Comparison of ENCODE assay signal across 19 cellular contexts in genomic region chr14:104171029-104171697, GRCh38. TPM values are rescaled to one million over a fixed set of nuclear protein-coding genes. Genes with fewer than 3 reads are reported as not detected.
DNase-seq lines count a peak whose midpoint lies in the region; ATAC-seq, FAIRE-seq and TF ChIP-seq lines count a peak whose summit lies in the region.
"Had no signal": no experiment of that assay in that cellular context is flagged by ENCODE, and none has a peak within 500 bp of the region (broad histone marks: within the 10 kb centered on the region; RNA-seq: fewer than 3 reads in every experiment).

No MANE protein-coding gene starts in this region.

- intact Hi-C loops in breast epithelium (cut with DNase I; ENCODE audit: low total_unique reads), result no loop called here
- intact Hi-C loops in CD4-positive, alpha-beta T cell (cut with DNase I, micrococcal nuclease), result no loop called here

- FAIRE-seq in keratinocyte (lab: Jason Lieb, UNC), result no peak
- FAIRE-seq: GM12892 had no signal

- dilution Hi-C loops in keratinocyte (cut with MboI; ENCODE audit: extremely low pct_ligation_motif_present, low sequenced_read_pairs), result no loop called here

- H3K4me3 ChIP-seq in HUES64 (ENCODE audit: low read length), result 0 out of 2 replicates have a peak overlapping the region, but pooled peaks have one; percentile 6
- H3K4me3 ChIP-seq in breast epithelium, result peak overlapping the region in 2 of 3 donors; percentile 25 to 39
- H3K4me3 ChIP-seq in keratinocyte (ENCODE audit: control insufficient read depth in 2 of 3, extremely low read depth in 1 of 3, insufficient read depth in 2 of 3, low read depth in 1 of 3, low read length in 3 of 3), result no peak overlapping the region
- H3K4me3 ChIP-seq: cardiac muscle cell, Peyer's patch, thoracic aorta had no signal

- 40% methylated on average over 28 of the region's 28 CpGs for WGBS in HUES64

- H3K9me1 ChIP-seq in keratinocyte (ENCODE audit: control insufficient read depth, extremely low read depth, insufficient read depth, low read length), result no peaks in the 10 kb centered on the region

- peaks cover 9% of the 10 kb centered on the region for H3K4me1 Mint-ChIP-seq in progenitor cell of endocrine pancreas (ENCODE audit: low read depth)
- H3K4me1 Mint-ChIP-seq in CD4-positive, alpha-beta T cell (ENCODE audit: low read depth), result no peaks in the 10 kb centered on the region
- H3K4me1 Mint-ChIP-seq: activated naive CD8-positive, alpha-beta T cell treated with anti-CD3 and anti-CD28 coated beads, Interleukin-2, amount 10 ng/mL, durations not matched to agents 7 days and 5 days had no signal

- H3K4me3 Mint-ChIP-seq in progenitor cell of endocrine pancreas (ENCODE audit: low read depth), result peak overlapping the region; percentile 31
- H3K4me3 Mint-ChIP-seq in CD4-positive, alpha-beta T cell, result no peak overlapping the region
- H3K4me3 Mint-ChIP-seq: activated naive CD8-positive, alpha-beta T cell treated with anti-CD3 and anti-CD28 coated beads, Interleukin-2, amount 10 ng/mL, durations not matched to agents 7 days and 5 days; activated T-cell treated with anti-CD3 and anti-CD28 coated beads, Interleukin-2, amount 50 U/mL, for 4 hours had no signal

- TF ChIP-seq CTCF in breast epithelium (IDR thresholded peaks at IDR 0.05) (no peak), keratinocyte (optimal IDR thresholded peaks at IDR 0.05 in 1 of 3, IDR thresholded peaks at IDR 0.05 in 1 of 3, conservative IDR thresholded peaks at IDR 0.05 in 1 of 3; ENCODE audit: extremely low read depth in 1 of 3, insufficient read depth in 2 of 3, low read length in 3 of 3) (no peak), progenitor cell of endocrine pancreas (IDR thresholded peaks at IDR 0.05; ENCODE audit: unreplicated experiment) (peak; percentile 34)
- no peak for TF ChIP-seq CTCF in CD4-positive, alpha-beta T cell (IDR thresholded peaks at IDR 0.05)

- no peaks in the 10 kb centered on the region for H4K20me1 ChIP-seq in keratinocyte (ENCODE audit: control insufficient read depth, extremely low read depth, insufficient read depth, low read length)

- H3K4me2 ChIP-seq in keratinocyte (ENCODE audit: control insufficient read depth, extremely low read depth, insufficient read depth, low read depth, low read length), result peak overlapping the region; percentile 37

- no peak for ATAC-seq in left lobe of liver
- ATAC-seq in CD4-positive, alpha-beta T cell (ENCODE audit: poor library complexity), result no peak
- ATAC-seq: activated T-cell treated with anti-CD3 and anti-CD28 coated beads, Interleukin-2, amount 50 U/mL, for 4 hours had no signal

- peaks cover 26% of the 10 kb centered on the region for H3K36me3 ChIP-seq in HUES64 (ENCODE audit: insufficient read depth, low read length)
- H3K36me3 ChIP-seq in breast epithelium, result no peaks in the 10 kb centered on the region
- H3K36me3 ChIP-seq in keratinocyte (ENCODE audit: control insufficient read depth in 2 of 2, extremely low read depth in 1 of 2, insufficient read depth in 2 of 2, low read length in 2 of 2), result no peaks in the 10 kb centered on the region
- H3K36me3 ChIP-seq: Peyer's patch, thoracic aorta had no signal

- no peaks in the 10 kb centered on the region for H3K9me3 Mint-ChIP-seq in progenitor cell of endocrine pancreas (ENCODE audit: low read depth)
- no peaks in the 10 kb centered on the region for H3K9me3 Mint-ChIP-seq in CD4-positive, alpha-beta T cell
- H3K9me3 Mint-ChIP-seq: activated naive CD8-positive, alpha-beta T cell treated with anti-CD3 and anti-CD28 coated beads, Interleukin-2, amount 10 ng/mL, durations not matched to agents 7 days and 5 days; activated T-cell treated with anti-CD3 and anti-CD28 coated beads, Interleukin-2, amount 50 U/mL, for 4 hours had no signal

- no peaks in the 10 kb centered on the region for H3K79me2 ChIP-seq in keratinocyte (ENCODE audit: control insufficient read depth, insufficient read depth, low read length)

- DNase-seq in breast epithelium (ENCODE audit: low spot score in 2 of 2) (no peak), keratinocyte (ENCODE audit: low read depth, low spot score) (no peak), progenitor cell of endocrine pancreas (ENCODE audit: low spot score, unreplicated experiment) (peak; percentile 76), left lobe of liver (ENCODE audit: low spot score) (no peak), NCI-H2107 (lab: John Stamatoyannopoulos, UW) (no peak)
- DNase-seq in activated effector memory CD4-positive, alpha-beta T cell treated with Interleukin-2 at 50 U/mL for 16 hours, result no peak
- DNase-seq in CD4-positive, alpha-beta T cell, result no peak
- DNase-seq: activated naive CD8-positive, alpha-beta T cell treated with anti-CD3 and anti-CD28 coated beads, Interleukin-2, amount 10 ng/mL, durations not matched to agents 7 days and 5 days; activated T-cell treated with anti-CD3 and anti-CD28 coated beads, Interleukin-2, amount 50 U/mL, for 4 hours; AML-193; GDM1; NCI-H2081; occipital lobe; Peyer's patch; stimulated activated CD4-positive, alpha-beta T cell treated with anti-CD3 and anti-CD28 coated beads, Interleukin-4, amount 100 ng/mL, for 1 hour had no signal

- H3K9ac ChIP-seq in HUES64 (ENCODE audit: low read depth, low read length) (peak overlapping the region; percentile 15; the same call in 1 of the 2 replicates), keratinocyte (ENCODE audit: control insufficient read depth, extremely low read depth, insufficient read depth, low read length) (no peak overlapping the region)

- H3K27me3 ChIP-seq in HUES64 (ENCODE audit: insufficient read depth, low read length) (no peaks in the 10 kb centered on the region), breast epithelium (peaks cover 0 to 29% of the 10 kb centered on the region in 2 donors), keratinocyte (ENCODE audit: control insufficient read depth, extremely low read depth, insufficient read depth, low read length) (peaks cover 9% of the 10 kb centered on the region)
- H3K27me3 ChIP-seq in CD4-positive, alpha-beta T cell (ENCODE audit: control insufficient read depth, insufficient read depth, low read length), result no peaks in the 10 kb centered on the region
- H3K27me3 ChIP-seq: cardiac muscle cell, Peyer's patch had no signal

- H3K9me3 ChIP-seq in HUES64 (ENCODE audit: insufficient read depth, low read depth, low read length) (no peaks in the 10 kb centered on the region), breast epithelium (no peaks in the 10 kb centered on the region), keratinocyte (ENCODE audit: control insufficient read depth, low read depth, low read length) (no peaks in the 10 kb centered on the region)
- H3K9me3 ChIP-seq in CD4-positive, alpha-beta T cell (ENCODE audit: control insufficient read depth, low read length), result no peaks in the 10 kb centered on the region
- H3K9me3 ChIP-seq: Peyer's patch, thoracic aorta had no signal

- peak overlapping the region; percentile 94 for H3K27ac Mint-ChIP-seq in progenitor cell of endocrine pancreas
- H3K27ac Mint-ChIP-seq in CD4-positive, alpha-beta T cell, result no peak overlapping the region
- H3K27ac Mint-ChIP-seq: activated naive CD8-positive, alpha-beta T cell treated with anti-CD3 and anti-CD28 coated beads, Interleukin-2, amount 10 ng/mL, durations not matched to agents 7 days and 5 days had no signal

- CTCF ChIA-PET in CD4-positive, alpha-beta T cell (lab: Charles Lee), result no interaction called here

- peaks cover 24% of the 10 kb centered on the region for H3K4me1 ChIP-seq in HUES64 (ENCODE audit: insufficient read depth, low read length)
- H3K4me1 ChIP-seq in breast epithelium, result no peaks in the 10 kb centered on the region
- peaks cover 10% of the 10 kb centered on the region for H3K4me1 ChIP-seq in keratinocyte (ENCODE audit: control insufficient read depth, extremely low read depth, insufficient read depth, low read length)
- H3K4me1 ChIP-seq: Peyer's patch had no signal

- TF ChIP-seq POLR2A in breast epithelium (IDR thresholded peaks at IDR 0.05), result no peak

- POLR2A ChIA-PET in CD4-positive, alpha-beta T cell (lab: Charles Lee), result no interaction called here

- H3K36me3 Mint-ChIP-seq in progenitor cell of endocrine pancreas (ENCODE audit: insufficient read depth), result no peaks in the 10 kb centered on the region
- H3K36me3 Mint-ChIP-seq in CD4-positive, alpha-beta T cell (ENCODE audit: low read depth), result no peaks in the 10 kb centered on the region
- H3K36me3 Mint-ChIP-seq: activated naive CD8-positive, alpha-beta T cell treated with anti-CD3 and anti-CD28 coated beads, Interleukin-2, amount 10 ng/mL, durations not matched to agents 7 days and 5 days had no signal

- peaks cover 5% of the 10 kb centered on the region for H3K27me3 Mint-ChIP-seq in progenitor cell of endocrine pancreas
- H3K27me3 Mint-ChIP-seq in CD4-positive, alpha-beta T cell, result no peaks in the 10 kb centered on the region
- H3K27me3 Mint-ChIP-seq: activated naive CD8-positive, alpha-beta T cell treated with anti-CD3 and anti-CD28 coated beads, Interleukin-2, amount 10 ng/mL, durations not matched to agents 7 days and 5 days had no signal

- H3K27ac ChIP-seq in HUES64 (ENCODE audit: low read depth, low read length), result peak overlapping the region; percentile 46; the same call in 1 of the 2 replicates
- H3K27ac ChIP-seq in breast epithelium, result no peak overlapping the region
- no peak overlapping the region for H3K27ac ChIP-seq in keratinocyte (ENCODE audit: control insufficient read depth, insufficient read depth, low read length)
- no peak overlapping the region for H3K27ac ChIP-seq in CD4-positive, alpha-beta T cell (ENCODE audit: low read depth, low read length)
- H3K27ac ChIP-seq: cardiac muscle cell, Peyer's patch, thoracic aorta had no signal

- H2AFZ ChIP-seq in keratinocyte (ENCODE audit: control insufficient read depth, low read length), result no peak overlapping the region

RNA-seq across cellular contexts. Expression of gene KIF26A, which starts 32.8 kb away (rescaled TPM):
- polyA plus RNA-seq in HUES64 (2013, experiment 1 of 2), result 27.0 TPM
- polyA plus RNA-seq in HUES64 (2013, experiment 2 of 2), result 21.0 TPM
- total RNA-seq in breast epithelium (1 to 10 TPM; 1.4 to 4.6 (median 2.2) TPM), progenitor cell of endocrine pancreas (7.0 and 7.4 TPM in 2 replicates), left lobe of liver (1.3 TPM)
- polyA plus RNA-seq in keratinocyte, result 0.07 to 0.08 TPM (median 0.07 TPM) in 3 replicates
- 0.72 TPM for polyA plus RNA-seq in keratinocyte (2011; ENCODE audit: low read depth)
- polyA plus RNA-seq in keratinocyte (2011; cell fraction: cytosol; rRNA removed), result 0.02 and 0.09 TPM in 2 replicates
- polyA plus RNA-seq in keratinocyte (2011; cell fraction: nucleus; rRNA removed), result 0.17 and 0.20 TPM in 2 replicates
- polyA plus RNA-seq in keratinocyte (2012; ENCODE audit: low replicate concordance), result 0.21 and 1.8 TPM in 2 replicates
- polyA minus RNA-seq in keratinocyte, result 0.03 to 0.16 TPM (median 0.06 TPM) in 3 replicates
- polyA minus RNA-seq in keratinocyte (2011; cell fraction: cytosol; rRNA and poly(A)+ RNA removed), result 1.3 TPM
- 0.31 and 0.74 TPM in 2 replicates for polyA minus RNA-seq in keratinocyte (2011; cell fraction: nucleus; rRNA and poly(A)+ RNA removed)
- under 1 TPM; 0.25 to 0.31 TPM for total RNA-seq in CD4-positive, alpha-beta T cell

Comparison
In these comparisons a context has a peak if more than half of its experiments do, and no peak if none do; other contexts are left out.
1. H3K4me3 ChIP-seq: peak in HUES64 (single experiment) and breast epithelium (2 of 3); none in keratinocyte (0 of 3).